Comparison of ENCODE assay signal across 14 cellular contexts in genomic region chr14:39218171-39218769, GRCh38. TPM values are rescaled to one million over a fixed set of nuclear protein-coding genes. Genes with fewer than 3 reads are reported as not detected.
DNase-seq lines count a peak whose midpoint lies in the region; ATAC-seq, FAIRE-seq and TF ChIP-seq lines count a peak whose summit lies in the region.
"Had no signal": no experiment of that assay in that cellular context is flagged by ENCODE, and none has a peak within 500 bp of the region (broad histone marks: within the 10 kb centered on the region; RNA-seq: fewer than 3 reads in every experiment).

No MANE protein-coding gene starts in this region.

- H3K27ac ChIP-seq in A549 (peak overlapping the region; percentile 53 to 71; a peak in 5 of 6 replicates), adrenal gland (peak overlapping the region in 3 of 5 donors; percentile 18 to 49 (median 36))
- H3K27ac ChIP-seq: coronary artery had no signal

- no peaks in the 10 kb centered on the region for H3K9me3 Mint-ChIP-seq in HFFc6
- H3K9me3 Mint-ChIP-seq in T-helper 2 cell treated with Interferon-gamma antibody and Interleukin-4, amounts not matched to agents 5 μg/mL and 100 μg/mL, for 36 hours, result peaks cover 4% of the 10 kb centered on the region
- H3K9me3 Mint-ChIP-seq: activated naive CD4-positive, alpha-beta T cell treated with anti-CD3 and anti-CD28 coated beads for 36 hours had no signal

- 7% methylated on average over 5 of the region's 5 CpGs for WGBS in A549 (ENCODE audit: missing lambda C conversion rate)
- WGBS in adrenal gland, 4 donors, result 27 to 43% (median 38%) methylated on average over 5 of the region's 5 CpGs

- TF ChIP-seq EP300 in A549 (IDR thresholded peaks at IDR 0.05), result no peak

- H3K4me3 ChIP-seq in A549 (no peak overlapping the region), adrenal gland (no peak overlapping the region), H7 (ENCODE audit: insufficient read depth, low read depth, low read length) (no peak overlapping the region)
- H3K4me3 ChIP-seq: coronary artery had no signal

- peak overlapping the region; percentile 68 for H3K4me3 Mint-ChIP-seq in HFFc6
- H3K4me3 Mint-ChIP-seq in T-helper 2 cell treated with Interferon-gamma antibody and Interleukin-4, amounts not matched to agents 5 μg/mL and 100 μg/mL, for 36 hours, result no peak overlapping the region
- H3K4me3 Mint-ChIP-seq: activated CD8-positive, alpha-beta T cell treated with anti-CD3 and anti-CD28 coated beads, Interleukin-2, amount 10 ng/mL, durations not matched to agents 7 days and 5 days; activated naive CD4-positive, alpha-beta T cell treated with anti-CD3 and anti-CD28 coated beads for 36 hours had no signal

- TF ChIP-seq CTCF in A549 (IDR thresholded peaks at IDR 0.05), result no peak
- no peak for TF ChIP-seq CTCF in HFFc6 (IDR thresholded peaks at IDR 0.05)
- TF ChIP-seq CTCF in adrenal gland (IDR thresholded peaks at IDR 0.05), result no peak

- H3K27ac Mint-ChIP-seq in HFFc6, result peak overlapping the region; percentile 81
- H3K27ac Mint-ChIP-seq in T-helper 2 cell treated with Interferon-gamma antibody and Interleukin-4, amounts not matched to agents 5 μg/mL and 100 μg/mL, for 36 hours, result no peak overlapping the region
- H3K27ac Mint-ChIP-seq: activated CD8-positive, alpha-beta T cell treated with anti-CD3 and anti-CD28 coated beads, Interleukin-2, amount 10 ng/mL, durations not matched to agents 7 days and 5 days; activated naive CD4-positive, alpha-beta T cell treated with anti-CD3 and anti-CD28 coated beads for 36 hours had no signal

- peak; percentile 83 for FAIRE-seq in A549 (lab: Jason Lieb, UNC)

- peak; percentile 34 to 68 for DNase-seq in A549 (ENCODE audit: low read depth in 1 of 2, low spot score in 1 of 2)
- DNase-seq in HFFc6, result peak; percentile 13
- DNase-seq in adrenal gland, result peak; percentile 29 to 77 (median 67)
- DNase-seq in iris pigment epithelial cell (ENCODE audit: low read depth), result peak; percentile 45
- no peak for DNase-seq in H7
- DNase-seq in iPS-NIHi11 (ENCODE audit: low spot score), result no peak
- DNase-seq in T-helper 2 cell treated with Interferon-gamma antibody and Interleukin-4, amounts not matched to agents 5 μg/mL and 100 μg/mL, for 36 hours (ENCODE audit: low spot score), result no peak
- DNase-seq: activated CD8-positive, alpha-beta T cell treated with anti-CD3 and anti-CD28 coated beads, Interleukin-2, amount 10 ng/mL, durations not matched to agents 7 days and 5 days; activated naive CD4-positive, alpha-beta T cell treated with anti-CD3 and anti-CD28 coated beads for 36 hours; GF-D8; left ventricle myocardium superior; NCI-H2081 treated with DMSO at 0.1 percent for 48 hours had no signal

- peak overlapping the region; percentile 64 for H3K4me2 ChIP-seq in A549

- ATAC-seq in A549 (peak; percentile 75 to 78), GM18520 (IDR thresholded peaks at IDR 0.05; ENCODE audit: unreplicated experiment) (no peak)
- ATAC-seq: activated CD8-positive, alpha-beta T cell treated with anti-CD3 and anti-CD28 coated beads, Interleukin-2, amount 10 ng/mL, durations not matched to agents 7 days and 5 days; left ventricle myocardium superior had no signal

- POLR2A ChIA-PET in A549 (lab: Yijun Ruan, JAX), result interaction anchor here (1.0 to 1.4 kb wide), 2 partner anchors 48 to 49 kb away, joined by 4 to 7 read pairs; partner anchors contain the start of gene TRAPPC6B

- H3K27me3 Mint-ChIP-seq in HFFc6 (ENCODE audit: insufficient read depth), result no peaks in the 10 kb centered on the region
- no peaks in the 10 kb centered on the region for H3K27me3 Mint-ChIP-seq in T-helper 2 cell treated with Interferon-gamma antibody and Interleukin-4, amounts not matched to agents 5 μg/mL and 100 μg/mL, for 36 hours (ENCODE audit: low read depth)

- TF ChIP-seq RAD21 in A549 (conservative IDR thresholded peaks at IDR 0.05 in 1 of 2, IDR thresholded peaks at IDR 0.05 in 1 of 2), result no peak; a peak in 1 of 5 replicates

- no peaks in the 10 kb centered on the region for H3K27me3 ChIP-seq in adrenal gland
- no peaks in the 10 kb centered on the region for H3K27me3 ChIP-seq in H7 (ENCODE audit: control insufficient read depth, insufficient read depth, low read length)

- CTCF ChIA-PET in A549 (lab: Yijun Ruan, JAX), result no interaction called here

- H3K36me3 Mint-ChIP-seq in HFFc6 (ENCODE audit: low read depth), result no peaks in the 10 kb centered on the region
- H3K36me3 Mint-ChIP-seq in T-helper 2 cell treated with Interferon-gamma antibody and Interleukin-4, amounts not matched to agents 5 μg/mL and 100 μg/mL, for 36 hours (ENCODE audit: low read depth), result no peaks in the 10 kb centered on the region

- H3K4me1 ChIP-seq in A549 (peaks cover 29% of the 10 kb centered on the region), adrenal gland (replicated peaks in 1 of 2) (peaks cover 7 to 10% of the 10 kb centered on the region in 2 donors)

- peaks cover 31% of the 10 kb centered on the region for H3K4me1 Mint-ChIP-seq in HFFc6 (ENCODE audit: low read depth)
- peaks cover 17% of the 10 kb centered on the region for H3K4me1 Mint-ChIP-seq in T-helper 2 cell treated with Interferon-gamma antibody and Interleukin-4, amounts not matched to agents 5 μg/mL and 100 μg/mL, for 36 hours (ENCODE audit: low read depth)

- TF ChIP-seq POLR2A in A549 (IDR thresholded peaks at IDR 0.05; ENCODE audit: low read length), result no peak
- no peak for TF ChIP-seq POLR2A in adrenal gland (IDR thresholded peaks at IDR 0.05)

- intact Hi-C loops in adrenal gland (cut with DNase I), result no loop called here

- H3K36me3 ChIP-seq in adrenal gland (replicated peaks in 1 of 2) (no peaks in the 10 kb centered on the region), H7 (replicated peaks; ENCODE audit: control insufficient read depth, insufficient read depth, low read length) (no peaks in the 10 kb centered on the region)

- H3K9me3 ChIP-seq in A549 (no peaks in the 10 kb centered on the region), adrenal gland (replicated peaks in 1 of 3) (no peaks in the 10 kb centered on the region)

TF ChIP-seq in A549, 52 proteins besides CTCF, POLR2A, EP300 and RAD21 (continues in another document):
- TF ChIP-seq HOXB13 (CRISPR knock-in tag; IDR thresholded peaks at IDR 0.05; ENCODE audit: low read depth), result no peak
- TF ChIP-seq JUN (IDR thresholded peaks at IDR 0.05), result peak in 1 of 2 experiments; percentile 38; a peak in 1 of 5 replicates
- TF ChIP-seq ZSCAN20 (CRISPR knock-in tag; IDR thresholded peaks at IDR 0.05), result no peak
- no peak for TF ChIP-seq HOXB5 (CRISPR knock-in tag; IDR thresholded peaks at IDR 0.05)

RNA-seq across cellular contexts. Expression of gene MIA2, which starts 15.4 kb away (rescaled TPM):
- polyA plus RNA-seq in A549 (2011; rRNA removed) (71.7 and 73.9 TPM in 2 replicates), A549 (2017; fragmentation: RNase III; extraction: RNeasy Plus Mini Kit Qiagen cat#74134 plus additional on column Dnase treatment) (22.9 to 25.6 TPM (median 25.4 TPM) in 3 replicates), adrenal gland (10 to 100 TPM; 25.0 to 60.0 (median 39.2) TPM)
- polyA plus RNA-seq in A549 (2012; cell fraction: cytosol; rRNA removed), result 8.5 and 12.4 TPM in 2 replicates
- 10.4 and 16.1 TPM in 2 replicates for polyA plus RNA-seq in A549 (2012; cell fraction: nucleus; rRNA removed)
- 23.1 and 26.2 TPM in 2 replicates for polyA minus RNA-seq in A549 (2011; rRNA and poly(A)+ RNA removed)
- 10 to 100 TPM; 11.5 to 16.3 (median 13.0) TPM for total RNA-seq in HFFc6 (2021; fragmentation: NEBNext Ultra II Directional; extraction: Animal tissue kit (Norgen Biotek cat#: 25700))
- 10 to 100 TPM; 24.8 to 62.0 (median 41.5) TPM for total RNA-seq in adrenal gland
- total RNA-seq in H7 (2014; rRNA removed; shearing (Covaris generic)), result 11.0 and 13.4 TPM in 2 replicates

RNA-seq across cellular contexts. Expression of gene PNN, which starts 43.2 kb away (rescaled TPM):
- 40.3 and 50.1 TPM in 2 replicates for polyA plus RNA-seq in A549 (2011; rRNA removed)
- 12.8 and 18.7 TPM in 2 replicates for polyA plus RNA-seq in A549 (2012; cell fraction: cytosol; rRNA removed)
- 45.6 and 146 TPM in 2 replicates for polyA plus RNA-seq in A549 (2012; cell fraction: nucleus; rRNA removed)
- 108 to 124 TPM (median 117 TPM) in 3 replicates for polyA plus RNA-seq in A549 (2017; fragmentation: RNase III; extraction: RNeasy Plus Mini Kit Qiagen cat#74134 plus additional on column Dnase treatment)
- polyA minus RNA-seq in A549 (2011; rRNA and poly(A)+ RNA removed), result 21.7 and 24.8 TPM in 2 replicates
- 10 to 100 TPM; 30.1 to 44.5 (median 40.5) TPM for total RNA-seq in HFFc6 (2021; fragmentation: NEBNext Ultra II Directional; extraction: Animal tissue kit (Norgen Biotek cat#: 25700))
- total RNA-seq in adrenal gland, result 10 to 100 TPM; 11.3 to 48.4 (median 37.1) TPM
- polyA plus RNA-seq in adrenal gland, result 10 to 100 TPM; 44.2 to 86.0 (median 81.6) TPM
- 24.0 and 46.5 TPM in 2 replicates for total RNA-seq in H7 (2014; rRNA removed; shearing (Covaris generic))

RNA-seq across cellular contexts. Expression of gene TRAPPC6B, which starts 48.1 kb away (rescaled TPM):
- polyA plus RNA-seq in A549 (2011; rRNA removed), result 18.7 and 31.6 TPM in 2 replicates
- 3.7 and 3.8 TPM in 2 replicates for polyA plus RNA-seq in A549 (2012; cell fraction: cytosol; rRNA removed)
- polyA plus RNA-seq in A549 (2012; cell fraction: nucleus; rRNA removed), result 5.0 and 9.4 TPM in 2 replicates
- 14.7 to 16.4 TPM (median 15.7 TPM) in 3 replicates for polyA plus RNA-seq in A549 (2017; fragmentation: RNase III; extraction: RNeasy Plus Mini Kit Qiagen cat#74134 plus additional on column Dnase treatment)
- polyA minus RNA-seq in A549 (2011; rRNA and poly(A)+ RNA removed), result 9.1 and 11.7 TPM in 2 replicates
- total RNA-seq in HFFc6 (2021; fragmentation: NEBNext Ultra II Directional; extraction: Animal tissue kit (Norgen Biotek cat#: 25700)), result 10 to 100 TPM; 23.7 to 29.9 (median 25.4) TPM
- total RNA-seq in adrenal gland, result 10 to 100 TPM; 19.7 to 46.6 (median 32.4) TPM
- 10 to 100 TPM; 11.1 to 42.2 (median 13.4) TPM for polyA plus RNA-seq in adrenal gland
- total RNA-seq in H7 (2014; rRNA removed; shearing (Covaris generic)), result 13.3 and 19.0 TPM in 2 replicates

Comparison
In these comparisons a context has a peak if more than half of its experiments do, and no peak if none do; other contexts are left out.
1. DNase-seq: peak in A549 (2 of 2), HFFc6 (single experiment), adrenal gland (7 of 7) and iris pigment epithelial cell (single experiment); none in H7 (single experiment), iPS-NIHi11 (single experiment) and T-helper 2 cell treated with Interferon-gamma antibody and Interleukin-4, amounts not matched to agents 5 μg/mL and 100 μg/mL, for 36 hours (single experiment).